In genomic region chrX:107978080-107978479, GRCh38 we compare ENCODE assay signal across 1 cellular context.
TF ChIP-seq lines count a peak whose summit lies in the region.

No MANE protein-coding gene starts in this region.

TF ChIP-seq in WTC11, 78 proteins besides CTCF, POLR2A, EP300 and RAD21 (continued from another document):
- TF ChIP-seq ZNF425 (CRISPR knock-in tag; conservative IDR thresholded peaks at IDR 0.05) = no peak
- no peak for TF ChIP-seq NFYB (CRISPR knock-in tag; conservative IDR thresholded peaks at IDR 0.05; ENCODE audit: low read depth)
- no peak for TF ChIP-seq FOXK1 (CRISPR knock-in tag; IDR thresholded peaks at IDR 0.05)
- TF ChIP-seq SOX15 (CRISPR knock-in tag; IDR thresholded peaks at IDR 0.05) = no peak
- TF ChIP-seq ZSCAN18 (CRISPR knock-in tag; IDR thresholded peaks at IDR 0.05) = no peak
- TF ChIP-seq PRDM15 (CRISPR knock-in tag; IDR thresholded peaks at IDR 0.05) = no peak
TF ChIP-seq in WTC11: peak in this region for 0.
